13 cellular contexts compared by ENCODE assay signal in the genomic region with DNA sequence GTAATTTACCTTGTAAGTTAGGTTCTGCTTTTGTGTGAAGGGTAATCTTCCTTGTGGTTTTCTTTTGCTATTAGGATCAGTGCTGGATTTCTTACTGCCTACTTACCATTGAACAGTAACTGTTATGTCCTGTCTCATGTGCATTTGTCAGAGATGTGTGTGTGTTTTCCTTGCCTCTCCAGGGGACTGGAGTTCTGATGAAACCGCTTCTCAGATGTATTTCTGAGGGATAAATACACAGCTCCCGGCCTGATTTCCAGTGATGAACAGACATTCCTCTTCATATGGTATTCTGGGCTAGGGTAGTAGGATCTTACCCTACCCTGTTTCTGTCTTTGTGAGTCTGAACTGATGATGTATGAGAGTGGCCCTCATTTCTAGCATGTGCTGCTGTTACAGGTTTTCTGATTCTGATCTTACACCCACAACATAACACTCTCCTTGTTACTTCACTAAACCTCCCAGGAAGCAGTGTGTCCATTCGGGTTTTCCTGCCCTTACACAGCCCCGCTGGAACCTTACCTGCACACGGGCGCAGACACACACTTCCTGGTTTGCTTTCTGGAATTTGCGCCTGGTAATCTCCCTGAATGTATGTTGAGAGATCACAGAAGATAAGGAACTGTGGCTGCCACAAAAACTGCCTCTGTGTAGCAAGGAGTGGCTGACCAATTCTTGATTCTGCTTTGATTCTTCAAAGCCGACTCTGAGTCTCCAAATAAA. TPM values are rescaled to one million over a fixed set of nuclear protein-coding genes. Genes with fewer than 3 reads are reported as not detected.
A peak's percentile ranks its signal among the peaks of the same experiment; 100 is the strongest.
DNase-seq lines count a peak whose midpoint lies in the region; ATAC-seq and TF ChIP-seq lines count a peak whose summit lies in the region.
"Had no signal": no experiment of that assay in that cellular context is flagged by ENCODE, and none has a peak within 500 bp of the region (broad histone marks: within the 10 kb centered on the region; RNA-seq: fewer than 3 reads in every experiment).

No MANE protein-coding gene starts in this region.

- CTCF ChIA-PET in CD4-positive, alpha-beta T cell (lab: Charles Lee): no interaction called here

- H3K4me1 ChIP-seq in esophagus muscularis mucosa: peaks cover 0 to 24% (median 19%) of the 10 kb centered on the region in 4 donors
- H3K4me1 ChIP-seq: ascending aorta, esophagus squamous epithelium had no signal

- peaks cover 56% of the 10 kb centered on the region for H3K4me1 Mint-ChIP-seq in CD4-positive, alpha-beta T cell (ENCODE audit: low read depth)

- ATAC-seq in CD4-positive, alpha-beta T cell (ENCODE audit: poor library complexity): no peak
- ATAC-seq in HG03108 (IDR thresholded peaks at IDR 0.05; ENCODE audit: unreplicated experiment) (no peak), GM21367 (IDR thresholded peaks at IDR 0.05; ENCODE audit: unreplicated experiment) (no peak), GM21825 (IDR thresholded peaks at IDR 0.05; ENCODE audit: unreplicated experiment) (no peak)
- ATAC-seq: PC-3 had no signal

- POLR2A ChIA-PET in CD4-positive, alpha-beta T cell (lab: Charles Lee): no interaction called here

- no peaks in the 10 kb centered on the region for H3K27me3 Mint-ChIP-seq in CD4-positive, alpha-beta T cell

- H3K27ac Mint-ChIP-seq in CD4-positive, alpha-beta T cell: peak overlapping the region; percentile 32

- H3K9me3 ChIP-seq in CD4-positive, alpha-beta T cell (ENCODE audit: control insufficient read depth, low read length): peaks cover 15% of the 10 kb centered on the region
- H3K9me3 ChIP-seq in esophagus muscularis mucosa: peaks cover 0 to 10% (median 0%) of the 10 kb centered on the region in 4 donors

- TF ChIP-seq CTCF in CD4-positive, alpha-beta T cell (IDR thresholded peaks at IDR 0.05): no peak
- TF ChIP-seq CTCF in brain microvascular endothelial cell (IDR thresholded peaks at IDR 0.05; ENCODE audit: low read depth, low read length, missing control alignments) (no peak), esophagus muscularis mucosa (IDR thresholded peaks at IDR 0.05) (no peak)

- no peaks in the 10 kb centered on the region for H3K27me3 ChIP-seq in CD4-positive, alpha-beta T cell (ENCODE audit: control insufficient read depth, insufficient read depth, low read length)
- H3K27me3 ChIP-seq in brain microvascular endothelial cell (replicated peaks): no peaks in the 10 kb centered on the region
- H3K27me3 ChIP-seq in esophagus muscularis mucosa: no peaks in the 10 kb centered on the region
- H3K27me3 ChIP-seq: ascending aorta, esophagus squamous epithelium had no signal

- H3K36me3 ChIP-seq in brain microvascular endothelial cell (replicated peaks): peaks cover 5% of the 10 kb centered on the region
- peaks cover 0 to 3% (median 0%) of the 10 kb centered on the region in 4 donors for H3K36me3 ChIP-seq in esophagus muscularis mucosa

- peaks cover 88% of the 10 kb centered on the region for H3K36me3 Mint-ChIP-seq in CD4-positive, alpha-beta T cell (ENCODE audit: low read depth)

- WGBS in esophagus muscularis mucosa: 75% methylated on average over 8 of the region's 8 CpGs

- H3K4me3 Mint-ChIP-seq in CD4-positive, alpha-beta T cell: peak overlapping the region; percentile 6

- TF ChIP-seq EP300 in esophagus muscularis mucosa (IDR thresholded peaks at IDR 0.05): no peak

- no peak overlapping the region for H3K4me3 ChIP-seq in brain microvascular endothelial cell (ENCODE audit: low read depth, low read length)
- H3K4me3 ChIP-seq in esophagus muscularis mucosa: no peak overlapping the region
- H3K4me3 ChIP-seq: ascending aorta, esophagus squamous epithelium had no signal

- DNase-seq in CD4-positive, alpha-beta T cell: no peak
- peak; percentile 60 for DNase-seq in KBM-7
- DNase-seq in brain microvascular endothelial cell: peak; percentile 42
- peak; percentile 20 for DNase-seq in mucosa of gallbladder (ENCODE audit: low spot score)
- DNase-seq in esophagus muscularis mucosa (ENCODE audit: extremely low spot score): no peak
- DNase-seq: activated CD4-positive, alpha-beta T cell treated with anti-CD3 and anti-CD28 coated beads, Interleukin-2, amount 50 U/mL, for 4 hours; esophagus squamous epithelium; NCI-H2029 treated with DMSO at 0.1 percent for 48 hours; PC-3 had no signal

- TF ChIP-seq POLR2A in esophagus muscularis mucosa (IDR thresholded peaks at IDR 0.05; ENCODE audit: low read depth): no peak

- H3K9me3 Mint-ChIP-seq in CD4-positive, alpha-beta T cell: peaks cover 4% of the 10 kb centered on the region

- in situ Hi-C loops in KBM-7 (cut with MboI; ENCODE audit: low pct_unique_long_range_greater_than_20kb, low sequenced_read_pairs): no loop called here
- in situ Hi-C loops in brain microvascular endothelial cell (cut with HindIII; ENCODE audit: low pct_ligation_motif_present, low sequenced_read_pairs): no loop called here

- no peak overlapping the region for H3K27ac ChIP-seq in CD4-positive, alpha-beta T cell (ENCODE audit: low read depth, low read length)
- peak overlapping the region; percentile 25 for H3K27ac ChIP-seq in brain microvascular endothelial cell
- no peak overlapping the region for H3K27ac ChIP-seq in esophagus muscularis mucosa (replicated peaks in 1 of 4)
- H3K27ac ChIP-seq: ascending aorta, esophagus squamous epithelium had no signal

- intact Hi-C loops in CD4-positive, alpha-beta T cell (cut with DNase I, micrococcal nuclease): loop anchor here in 1 of 2 experiments (5.0 kb wide), 1 partner anchor 42 kb away; a partner anchor contains a TSS
- intact Hi-C loops in esophagus muscularis mucosa (cut with DNase I): no loop called here

RNA-seq across cellular contexts. Expression of a gene that starts 14.7 kb away (rescaled TPM):
- total RNA-seq in CD4-positive, alpha-beta T cell: 10 to 100 TPM; 36.2 to 41.7 TPM
- total RNA-seq in mucosa of gallbladder (63.4 TPM), esophagus muscularis mucosa (10 to 100 TPM; 47.2 to 52.4 (median 51.6) TPM)

RNA-seq across cellular contexts. Expression of a gene that starts 42.2 kb away (rescaled TPM):
- total RNA-seq in CD4-positive, alpha-beta T cell: 10 to 100 TPM; 13.3 to 13.9 TPM
- total RNA-seq in mucosa of gallbladder (21.5 TPM), esophagus muscularis mucosa (10 to 100 TPM; 23.0 to 31.6 (median 25.2) TPM)

RNA-seq across cellular contexts. Expression of a gene that starts 42.3 kb away (rescaled TPM):
- under 1 TPM; 0.36 to 0.64 TPM for total RNA-seq in CD4-positive, alpha-beta T cell
- total RNA-seq in mucosa of gallbladder (3.3 TPM), esophagus muscularis mucosa (1 to 10 TPM; 1.5 to 4.0 (median 3.3) TPM)

Comparison
In these comparisons a context has a peak if more than half of its experiments do, and no peak if none do; other contexts are left out.
1. DNase-seq: peak in KBM-7 (single experiment), brain microvascular endothelial cell (single experiment) and mucosa of gallbladder (single experiment); none in CD4-positive, alpha-beta T cell (0 of 10) and esophagus muscularis mucosa (single experiment).